1 cellular context compared by ENCODE assay signal in the genomic region with DNA sequence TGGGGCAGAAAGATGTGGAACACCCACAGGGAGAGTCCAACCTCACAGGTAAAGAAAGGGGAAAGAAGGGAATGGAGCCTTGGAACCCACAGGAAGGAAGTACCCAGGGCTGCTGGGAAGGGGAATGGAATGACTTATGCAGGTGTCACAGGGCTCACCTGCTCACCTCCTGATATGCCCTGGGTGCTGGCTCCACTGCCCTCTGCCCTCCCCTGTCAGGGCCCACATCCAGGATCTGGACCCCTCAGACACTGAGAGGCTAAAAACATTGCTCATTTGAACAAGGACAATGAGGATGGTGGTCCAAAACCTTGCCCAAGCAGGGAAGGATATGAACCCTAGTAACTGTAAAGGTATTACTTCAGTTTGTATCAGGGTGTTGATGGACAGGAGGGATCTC.
TF ChIP-seq lines count a peak whose summit lies in the region.

No MANE protein-coding gene starts in this region.

TF ChIP-seq in HCT116, 20 proteins besides CTCF, POLR2A, EP300 and RAD21:
- TF ChIP-seq, protein P1, sequence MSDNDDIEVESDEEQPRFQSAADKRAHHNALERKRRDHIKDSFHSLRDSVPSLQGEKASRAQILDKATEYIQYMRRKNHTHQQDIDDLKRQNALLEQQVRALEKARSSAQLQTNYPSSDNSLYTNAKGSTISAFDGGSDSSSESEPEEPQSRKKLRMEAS (IDR thresholded peaks at IDR 0.05) = no peak
- TF ChIP-seq EZH2phosphoT487 (IDR thresholded peaks at IDR 0.05; ENCODE audit: borderline replicate concordance) (no peak), SIN3A (IDR thresholded peaks at IDR 0.05; ENCODE audit: low read depth) (no peak), POLR2AphosphoS5 (IDR thresholded peaks at IDR 0.05; ENCODE audit: low read depth, low read length) (no peak), ZNF274 (IDR thresholded peaks at IDR 0.05; ENCODE audit: low read depth, low read length) (no peak), FOSL1 (IDR thresholded peaks at IDR 0.05; ENCODE audit: low read depth) (no peak), EZH2 (IDR thresholded peaks at IDR 0.05) (no peak), TCF7L2 (IDR thresholded peaks at IDR 0.05; ENCODE audit: borderline replicate concordance, extremely low read depth, insufficient read depth, insufficient read length) (no peak), CBX3 (IDR thresholded peaks at IDR 0.05; ENCODE audit: low read depth) (no peak), JUND (IDR thresholded peaks at IDR 0.05) (no peak), CEBPB (IDR thresholded peaks at IDR 0.05; ENCODE audit: low read depth) (no peak)
- TF ChIP-seq, protein P2, sequence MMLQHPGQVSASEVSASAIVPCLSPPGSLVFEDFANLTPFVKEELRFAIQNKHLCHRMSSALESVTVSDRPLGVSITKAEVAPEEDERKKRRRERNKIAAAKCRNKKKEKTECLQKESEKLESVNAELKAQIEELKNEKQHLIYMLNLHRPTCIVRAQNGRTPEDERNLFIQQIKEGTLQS (IDR thresholded peaks at IDR 0.05) = no peak
- TF ChIP-seq, protein P3, sequence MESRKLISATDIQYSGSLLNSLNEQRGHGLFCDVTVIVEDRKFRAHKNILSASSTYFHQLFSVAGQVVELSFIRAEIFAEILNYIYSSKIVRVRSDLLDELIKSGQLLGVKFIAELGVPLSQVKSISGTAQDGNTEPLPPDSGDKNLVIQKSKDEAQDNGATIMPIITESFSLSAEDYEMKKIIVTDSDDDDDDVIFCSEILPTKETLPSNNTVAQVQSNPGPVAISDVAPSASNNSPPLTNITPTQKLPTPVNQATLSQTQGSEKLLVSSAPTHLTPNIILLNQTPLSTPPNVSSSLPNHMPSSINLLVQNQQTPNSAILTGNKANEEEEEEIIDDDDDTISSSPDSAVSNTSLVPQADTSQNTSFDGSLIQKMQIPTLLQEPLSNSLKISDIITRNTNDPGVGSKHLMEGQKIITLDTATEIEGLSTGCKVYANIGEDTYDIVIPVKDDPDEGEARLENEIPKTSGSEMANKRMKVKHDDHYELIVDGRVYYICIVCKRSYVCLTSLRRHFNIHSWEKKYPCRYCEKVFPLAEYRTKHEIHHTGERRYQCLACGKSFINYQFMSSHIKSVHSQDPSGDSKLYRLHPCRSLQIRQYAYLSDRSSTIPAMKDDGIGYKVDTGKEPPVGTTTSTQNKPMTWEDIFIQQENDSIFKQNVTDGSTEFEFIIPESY (IDR thresholded peaks at IDR 0.05; ENCODE audit: extremely low read depth, insufficient replicate concordance, low read length) = no peak
